In the genomic region with DNA sequence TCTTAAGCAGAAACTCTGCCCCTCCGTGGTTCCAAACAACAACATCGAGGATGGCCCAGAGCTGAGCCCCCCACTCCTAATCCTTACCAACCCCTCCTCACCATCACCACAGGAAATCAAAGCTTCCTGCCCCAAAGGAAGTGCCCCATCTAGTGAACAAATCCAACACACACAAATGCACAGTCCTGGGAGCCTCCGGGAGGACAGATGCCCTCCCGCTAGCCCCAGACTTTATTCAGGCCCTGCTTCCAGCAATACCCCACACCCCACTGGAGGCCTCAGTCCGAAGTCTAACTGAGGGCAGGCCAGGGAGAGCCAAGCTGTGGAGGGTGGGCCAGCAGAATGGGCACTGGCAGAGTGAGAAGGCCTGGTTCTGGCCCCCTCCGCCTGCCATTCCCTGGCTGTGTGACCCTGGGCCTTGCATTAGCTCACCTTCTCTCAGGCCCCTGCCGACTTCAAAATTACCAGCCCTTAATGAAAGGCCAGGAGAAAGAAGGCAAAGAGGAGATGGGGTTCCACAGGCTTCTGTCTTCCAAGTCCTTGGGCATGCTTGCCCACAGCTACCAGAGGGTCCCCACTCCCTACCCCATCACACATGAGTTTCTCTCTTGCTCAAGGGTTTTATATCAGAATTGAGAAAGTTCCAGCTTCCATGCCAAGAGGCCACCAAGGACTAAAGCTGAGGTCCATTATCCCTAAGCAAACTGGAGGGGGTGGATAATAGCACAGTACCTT, we compare ENCODE assay signal across 8 cellular contexts. TPM values are rescaled to one million over a fixed set of nuclear protein-coding genes. Genes with fewer than 3 reads are reported as not detected.
DNase-seq lines count a peak whose midpoint lies in the region; ATAC-seq, FAIRE-seq and TF ChIP-seq lines count a peak whose summit lies in the region.

No MANE protein-coding gene starts in this region.

- H3K9me3 ChIP-seq in kidney (ENCODE audit: control insufficient read depth in 1 of 2, low read length in 2 of 2) (no peaks in the 10 kb centered on the region), testis (no peaks in the 10 kb centered on the region)

- intact Hi-C loops in kidney (cut with DNase I) (no loop called here), testis (cut with DNase I; ENCODE audit: low total_unique reads) (no loop called here)

- H3K9ac ChIP-seq in kidney (ENCODE audit: low read length in 2 of 2), result peak overlapping the region; percentile 63 to 93

- TF ChIP-seq CTCF in kidney (IDR thresholded peaks at IDR 0.05; ENCODE audit: borderline replicate concordance, extremely low read depth, insufficient read depth), result no peak
- no peak for TF ChIP-seq CTCF in testis (IDR thresholded peaks at IDR 0.05)

- 45 to 49% methylated on average over 5 to 7 of the region's 7 CpGs for WGBS in testis, 2 donors

- H3K4me1 ChIP-seq in kidney (ENCODE audit: control insufficient read depth in 1 of 2, insufficient read depth in 1 of 2, low read depth in 1 of 2, low read length in 2 of 2), result peaks cover 60 to 67% of the 10 kb centered on the region in 2 donors
- H3K4me1 ChIP-seq in testis, result peaks cover 64% of the 10 kb centered on the region

- TF ChIP-seq POLR2A in testis (IDR thresholded peaks at IDR 0.05), result no peak

- no peak for ATAC-seq in HG03342 (IDR thresholded peaks at IDR 0.05; ENCODE audit: unreplicated experiment)

- no peaks in the 10 kb centered on the region for H3K9me3 Mint-ChIP-seq in T-helper 1 cell treated with Interleukin-12 subunit alpha and Interleukin-12 subunit beta and Interleukin-4 antibody, amounts not matched to agents 30 μg/mL and 1 μg/mL, for 36 hours
- H3K9me3 Mint-ChIP-seq in activated naive CD8-positive, alpha-beta T cell treated with anti-CD3 and anti-CD28 coated beads for 36 hours, result no peaks in the 10 kb centered on the region

- peak overlapping the region; percentile 43 to 75 for H3K4me3 ChIP-seq in kidney (ENCODE audit: low read length in 2 of 2)
- no peak overlapping the region for H3K4me3 ChIP-seq in testis

- no peak for FAIRE-seq in kidney (lab: Jason Lieb, UNC)

- H3K36me3 ChIP-seq in kidney (ENCODE audit: control insufficient read depth in 1 of 2, insufficient read depth in 2 of 2, low read length in 2 of 2) (no peaks in the 10 kb centered on the region), testis (ENCODE audit: low read depth, missing control alignments) (no peaks in the 10 kb centered on the region)

- H3K27ac Mint-ChIP-seq in T-helper 1 cell treated with Interleukin-12 subunit alpha and Interleukin-12 subunit beta and Interleukin-4 antibody, amounts not matched to agents 30 μg/mL and 1 μg/mL, for 36 hours, result peak overlapping the region; percentile 94
- H3K27ac Mint-ChIP-seq in activated naive CD8-positive, alpha-beta T cell treated with anti-CD3 and anti-CD28 coated beads for 36 hours, result peak overlapping the region; percentile 99

- H3K4me3 Mint-ChIP-seq in T-helper 1 cell treated with Interleukin-12 subunit alpha and Interleukin-12 subunit beta and Interleukin-4 antibody, amounts not matched to agents 30 μg/mL and 1 μg/mL, for 36 hours, result peak overlapping the region; percentile 91
- peak overlapping the region; percentile 98 for H3K4me3 Mint-ChIP-seq in activated naive CD8-positive, alpha-beta T cell treated with anti-CD3 and anti-CD28 coated beads for 36 hours

- peaks cover 71% of the 10 kb centered on the region for H3K4me1 Mint-ChIP-seq in T-helper 1 cell treated with Interleukin-12 subunit alpha and Interleukin-12 subunit beta and Interleukin-4 antibody, amounts not matched to agents 30 μg/mL and 1 μg/mL, for 36 hours (ENCODE audit: low read depth)
- H3K4me1 Mint-ChIP-seq in activated naive CD8-positive, alpha-beta T cell treated with anti-CD3 and anti-CD28 coated beads for 36 hours, result peaks cover 65% of the 10 kb centered on the region

- DNase-seq in T-helper 1 cell (no peak), kidney (peak; percentile 62), testis (no peak), NOMO-1 treated with dmso at 0.1 percent for 144 hours (lab: John Stamatoyannopoulos, UW; ENCODE audit: unreplicated experiment) (no peak), iPS-NIHi11 (ENCODE audit: low spot score) (no peak)
- DNase-seq in activated naive CD8-positive, alpha-beta T cell treated with anti-CD3 and anti-CD28 coated beads for 36 hours, result no peak

- peak overlapping the region; percentile 94 to 98 for H3K27ac ChIP-seq in kidney (ENCODE audit: low read depth in 2 of 2, low read length in 2 of 2)
- H3K27ac ChIP-seq in testis, result peak overlapping the region; percentile 89 to 96

- H3K27me3 Mint-ChIP-seq in T-helper 1 cell treated with Interleukin-12 subunit alpha and Interleukin-12 subunit beta and Interleukin-4 antibody, amounts not matched to agents 30 μg/mL and 1 μg/mL, for 36 hours (ENCODE audit: low read depth), result no peaks in the 10 kb centered on the region
- H3K27me3 Mint-ChIP-seq in activated naive CD8-positive, alpha-beta T cell treated with anti-CD3 and anti-CD28 coated beads for 36 hours, result no peaks in the 10 kb centered on the region

- no peaks in the 10 kb centered on the region for H3K27me3 ChIP-seq in testis

- peaks cover 40% of the 10 kb centered on the region for H3K36me3 Mint-ChIP-seq in T-helper 1 cell treated with Interleukin-12 subunit alpha and Interleukin-12 subunit beta and Interleukin-4 antibody, amounts not matched to agents 30 μg/mL and 1 μg/mL, for 36 hours (ENCODE audit: low read depth)
- H3K36me3 Mint-ChIP-seq in activated naive CD8-positive, alpha-beta T cell treated with anti-CD3 and anti-CD28 coated beads for 36 hours, result peaks cover 60% of the 10 kb centered on the region

RNA-seq across cellular contexts. Expression of gene HDAC7, which starts 2.3 kb away (rescaled TPM):
- total RNA-seq in activated naive CD8-positive, alpha-beta T cell treated with anti-CD3 and anti-CD28 coated beads for 36 hours, result 100 to 1,000 TPM; 233 to 246 TPM
- total RNA-seq in kidney, result 132 TPM
- polyA plus RNA-seq in kidney (ENCODE audit: insufficient read depth, low read depth, low replicate concordance), result 35.0 TPM
- 10 to 100 TPM; 39.9 to 70.0 TPM for total RNA-seq in testis
- polyA plus RNA-seq in testis (ENCODE audit: insufficient read depth, low read depth, low replicate concordance), result 28.2 TPM

RNA-seq across cellular contexts. Expression of gene SLC48A1, which starts 44.4 kb away (rescaled TPM):
- 1 to 10 TPM; 5.4 to 6.0 TPM for total RNA-seq in activated naive CD8-positive, alpha-beta T cell treated with anti-CD3 and anti-CD28 coated beads for 36 hours
- total RNA-seq in kidney (69.9 TPM), testis (10 to 100 TPM; 25.5 to 32.0 TPM)
- polyA plus RNA-seq in kidney (ENCODE audit: insufficient read depth, low read depth, low replicate concordance) (56.9 TPM), testis (ENCODE audit: insufficient read depth, low read depth, low replicate concordance) (21.0 TPM)

RNA-seq across cellular contexts. Expression of gene RAPGEF3, which starts 58.8 kb away (rescaled TPM):
- total RNA-seq in activated naive CD8-positive, alpha-beta T cell treated with anti-CD3 and anti-CD28 coated beads for 36 hours, result under 1 TPM; 0.27 to 0.54 TPM
- total RNA-seq in kidney (179 TPM), testis (10 to 100 TPM; 24.6 to 30.2 TPM)
- polyA plus RNA-seq in kidney (ENCODE audit: insufficient read depth, low read depth, low replicate concordance) (84.3 TPM), testis (ENCODE audit: insufficient read depth, low read depth, low replicate concordance) (13.9 TPM)

Comparison
In these comparisons a context has a peak if more than half of its experiments do, and no peak if none do; other contexts are left out.
1. H3K4me3 ChIP-seq: peak in kidney (2 of 2); none in testis (0 of 2).
2. RNA of gene RAPGEF3, which starts 58.8 kb away (total RNA-seq): 179 TPM in kidney (single experiment) and 24.6 to 30.2 TPM in testis; 0.27 to 0.54 TPM in activated naive CD8-positive, alpha-beta T cell treated with anti-CD3 and anti-CD28 coated beads for 36 hours; every median in the first group is over 10 times any median in the second.